Comparison of ENCODE assay signal across 8 cellular contexts in the genomic region with DNA sequence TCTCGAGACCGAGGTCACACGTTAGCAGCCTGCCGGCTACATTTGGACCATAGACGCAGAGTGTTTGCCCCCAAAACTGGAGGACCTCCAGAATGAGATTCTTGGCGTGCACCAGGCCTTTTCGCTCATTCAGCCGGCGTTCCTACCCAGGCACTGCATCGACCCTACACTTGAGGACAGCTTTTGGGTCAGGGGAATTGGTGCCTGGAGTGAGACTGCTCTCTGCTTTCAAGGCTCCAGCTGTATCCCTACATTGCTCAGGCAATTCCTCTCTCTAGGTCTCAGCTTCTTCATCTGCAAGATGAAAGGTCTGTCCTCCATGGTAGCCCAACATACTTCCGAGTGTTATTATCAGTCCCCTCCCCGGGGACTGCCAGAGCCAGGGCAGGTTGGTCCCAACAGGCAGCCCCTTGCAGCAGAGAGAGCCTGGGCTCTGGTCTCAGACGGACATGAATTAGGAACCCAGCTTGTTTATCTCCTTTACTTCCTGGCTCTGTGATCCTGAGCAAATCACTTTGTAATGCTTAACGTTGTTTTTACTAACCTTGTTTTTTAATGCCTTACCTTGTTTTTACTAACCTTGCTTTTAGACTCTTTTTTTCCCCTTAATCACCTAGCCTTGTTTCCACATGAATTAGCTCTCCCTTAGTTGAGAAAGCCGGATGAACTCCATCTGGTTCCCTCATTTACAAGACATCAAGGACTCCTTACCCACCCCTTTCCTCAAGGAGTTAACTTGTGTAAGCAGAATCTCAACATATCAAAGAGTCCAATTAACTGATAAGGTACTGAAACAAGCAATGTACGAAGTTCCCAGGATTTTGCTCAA. TPM values are rescaled to one million over a fixed set of nuclear protein-coding genes. Genes with fewer than 3 reads are reported as not detected.
DNase-seq lines count a peak whose midpoint lies in the region; ATAC-seq and TF ChIP-seq lines count a peak whose summit lies in the region.

No MANE protein-coding gene starts in this region.

- peaks cover 24% of the 10 kb centered on the region for H3K4me1 Mint-ChIP-seq in dendritic cell treated with granulocyte-macrophage colony-stimulating factor and Interleukin-4, amounts not matched to agents 40 ng/mL and 50 ng/mL, for 4 days (ENCODE audit: low read depth)

- H3K27me3 Mint-ChIP-seq in dendritic cell treated with granulocyte-macrophage colony-stimulating factor and Interleukin-4, amounts not matched to agents 40 ng/mL and 50 ng/mL, for 4 days = no peaks in the 10 kb centered on the region

- H3K4me1 ChIP-seq in mucosa of descending colon (ENCODE audit: low read depth) = peaks cover 3% of the 10 kb centered on the region

- H3K27ac Mint-ChIP-seq in dendritic cell treated with granulocyte-macrophage colony-stimulating factor and Interleukin-4, amounts not matched to agents 40 ng/mL and 50 ng/mL, for 4 days = peak overlapping the region; percentile 94

- H3K9me3 ChIP-seq in mucosa of descending colon = no peaks in the 10 kb centered on the region

- intact Hi-C loops in dendritic cell treated with granulocyte-macrophage colony-stimulating factor and Interleukin-4, amounts not matched to agents 40 ng/mL and 50 ng/mL, for 4 days (cut with micrococcal nuclease) = loop anchor here (10.0 kb wide), 1 partner anchor 46 kb away; no protein-coding TSS in a partner anchor
- intact Hi-C loops in mucosa of descending colon (cut with DNase I, micrococcal nuclease) = no loop called here

- ATAC-seq in GM21529 (IDR thresholded peaks at IDR 0.05; ENCODE audit: unreplicated experiment) (peak; percentile 18), mucosa of descending colon (peak; percentile 26), HG03039 (IDR thresholded peaks at IDR 0.05; ENCODE audit: unreplicated experiment) (no peak)

- no peaks in the 10 kb centered on the region for H3K9me3 Mint-ChIP-seq in dendritic cell treated with granulocyte-macrophage colony-stimulating factor and Interleukin-4, amounts not matched to agents 40 ng/mL and 50 ng/mL, for 4 days

- TF ChIP-seq CTCF in mucosa of descending colon (IDR thresholded peaks at IDR 0.05) = no peak

- H3K4me3 ChIP-seq in mucosa of descending colon = peak overlapping the region; percentile 68

- DNase-seq in D341Med (ENCODE audit: low spot score) (peak; percentile 64), NCI-H526 treated with DMSO at 0.1 percent for 48 hours (lab: John Stamatoyannopoulos, UW) (peak; percentile 49), mucosa of descending colon (no peak), NCI-H1436 treated with DMSO at 0.1 percent for 48 hours (lab: John Stamatoyannopoulos, UW) (no peak), DMS53 treated with DMSO at 0.1 percent for 48 hours (lab: John Stamatoyannopoulos, UW; ENCODE audit: unreplicated experiment) (no peak)

- H3K36me3 Mint-ChIP-seq in dendritic cell treated with granulocyte-macrophage colony-stimulating factor and Interleukin-4, amounts not matched to agents 40 ng/mL and 50 ng/mL, for 4 days (ENCODE audit: low read depth) = peaks cover 42% of the 10 kb centered on the region

- peak overlapping the region; percentile 94 for H3K4me3 Mint-ChIP-seq in dendritic cell treated with granulocyte-macrophage colony-stimulating factor and Interleukin-4, amounts not matched to agents 40 ng/mL and 50 ng/mL, for 4 days

- H3K36me3 ChIP-seq in mucosa of descending colon (ENCODE audit: low read depth) = peaks cover 10% of the 10 kb centered on the region

RNA-seq across cellular contexts. Expression of a gene that starts 0.9 kb away (rescaled TPM):
- 10 to 100 TPM; 24.7 to 27.8 (median 24.9) TPM for total RNA-seq in mucosa of descending colon

RNA-seq across cellular contexts. Expression of a gene that starts 20.6 kb away (rescaled TPM):
- total RNA-seq in mucosa of descending colon = 100 to 1,000 TPM in 1 of 3 donors, 10 to 100 TPM in 2; 58.8 to 101 (median 98.9) TPM

Comparison
In these comparisons a context has a peak if more than half of its experiments do, and no peak if none do; other contexts are left out.
1. DNase-seq: peak in D341Med (single experiment) and NCI-H526 treated with DMSO at 0.1 percent for 48 hours (single experiment); none in mucosa of descending colon (0 of 3), NCI-H1436 treated with DMSO at 0.1 percent for 48 hours (single experiment) and DMS53 treated with DMSO at 0.1 percent for 48 hours (single experiment).